ENCODE assay signal across 27 cellular contexts in the genomic region with DNA sequence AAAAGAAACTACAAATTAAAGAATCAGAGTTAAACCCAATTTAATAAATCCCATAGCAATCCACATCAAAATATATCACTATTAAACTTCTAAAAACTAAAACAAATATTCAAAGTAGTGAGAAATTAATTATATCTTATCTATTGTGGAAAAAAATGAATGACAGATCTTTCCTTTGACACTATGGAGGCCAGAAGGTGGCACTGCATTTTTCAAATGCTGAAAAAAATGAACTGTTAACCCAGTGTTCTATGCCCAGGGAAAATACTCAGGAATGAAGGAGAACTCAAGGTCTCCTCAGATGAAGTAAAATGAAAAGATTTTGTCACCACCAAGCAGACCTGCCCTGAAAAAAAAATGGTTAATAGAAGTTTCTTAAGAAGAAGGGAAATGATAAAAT. TPM values are rescaled to one million over a fixed set of nuclear protein-coding genes. Genes with fewer than 3 reads are reported as not detected.
DNase-seq lines count a peak whose midpoint lies in the region; ATAC-seq and TF ChIP-seq lines count a peak whose summit lies in the region.
"Had no signal": no experiment of that assay in that cellular context is flagged by ENCODE, and none has a peak within 500 bp of the region (broad histone marks: within the 10 kb centered on the region; RNA-seq: fewer than 3 reads in every experiment).

No MANE protein-coding gene starts in this region.

- 0 out of 2 replicates have a peak, but pooled peaks have one; percentile 5 for TF ChIP-seq CTCF in BJ (IDR thresholded peaks at IDR 0.05; ENCODE audit: insufficient read depth, low read depth, low read length)
- peak; percentile 73 for TF ChIP-seq CTCF in VCaP (conservative IDR thresholded peaks at IDR 0.05)
- TF ChIP-seq CTCF in foreskin keratinocyte (conservative IDR thresholded peaks at IDR 0.05) = peak; percentile 45
- no peak for TF ChIP-seq CTCF in omental fat pad (IDR thresholded peaks at IDR 0.05)

- no peak overlapping the region for H3K4me3 ChIP-seq in BJ (ENCODE audit: low read depth, low read length)
- H3K4me3 ChIP-seq: cardiac muscle cell, esophagus squamous epithelium had no signal

- no peaks in the 10 kb centered on the region for H3K36me3 ChIP-seq in BJ (ENCODE audit: control insufficient read depth, insufficient read depth, low read length)
- H3K36me3 ChIP-seq: cardiac muscle cell, esophagus squamous epithelium had no signal

- DNase-seq in BJ (ENCODE audit: low read depth) = no peak
- no peak for DNase-seq in foreskin keratinocyte
- no peak for DNase-seq in NOMO-1 (lab: John Stamatoyannopoulos, UW; ENCODE audit: unreplicated experiment in 2 of 2)
- DNase-seq in HUDEP-2 (lab: John Stamatoyannopoulos, UW; ENCODE audit: unreplicated experiment in 76 of 76) = no peak
- no peak for DNase-seq in omental fat pad (ENCODE audit: low spot score)
- DNase-seq: activated B cell treated with CpG ODN at 0.5 μM for 24 hours; activated CD4-positive, alpha-beta T cell treated with anti-CD3 and anti-CD28 coated beads, Interleukin-2, amount 50 U/mL, for 48 hours; activated gamma-delta T cell; CD4-positive, alpha-beta memory T cell; DND-41; esophagus squamous epithelium; glutamatergic neuron; H9; Kasumi-1; left cardiac atrium; naive thymus-derived CD8-positive, alpha-beta T cell; NCI-H1092 treated with DMSO at 0.1 percent for 48 hours; NCI-H2081 treated with DMSO at 0.1 percent for 48 hours; NCI-H510A treated with DMSO at 0.1 percent for 48 hours; posterior cingulate gyrus; small intestine; stimulated activated naive CD4-positive, alpha-beta T cell had no signal

- H3K27me3 ChIP-seq in BJ (ENCODE audit: control insufficient read depth, insufficient read depth, low read length) = no peaks in the 10 kb centered on the region
- no peaks in the 10 kb centered on the region for H3K27me3 ChIP-seq in foreskin keratinocyte
- H3K27me3 ChIP-seq: cardiac muscle cell, esophagus squamous epithelium had no signal

- TF ChIP-seq EP300 in Ishikawa (IDR thresholded peaks at IDR 0.05; ENCODE audit: borderline replicate concordance) = no peak

- peak; percentile 16 for TF ChIP-seq RAD21 in Ishikawa (IDR thresholded peaks at IDR 0.05; ENCODE audit: low read depth)

- ATAC-seq in foreskin keratinocyte (no peak), GM19463 (IDR thresholded peaks at IDR 0.05; ENCODE audit: unreplicated experiment) (no peak), omental fat pad (ENCODE audit: low FRiP score) (no peak)
- ATAC-seq: left cardiac atrium; naive thymus-derived CD8-positive, alpha-beta T cell had no signal

- no peak overlapping the region for H3K27ac ChIP-seq in VCaP
- no peak overlapping the region for H3K27ac ChIP-seq in foreskin keratinocyte
- H3K27ac ChIP-seq: cardiac muscle cell, esophagus squamous epithelium had no signal

- POLR2A ChIA-PET in BJ (lab: Charles Lee) = no interaction called here

- CTCF ChIA-PET in BJ (lab: Yijun Ruan, JAX) = no interaction called here

- H3K4me1 ChIP-seq in foreskin keratinocyte = no peaks in the 10 kb centered on the region
- H3K4me1 ChIP-seq: esophagus squamous epithelium had no signal

TF ChIP-seq in Ishikawa, 13 proteins besides CTCF, POLR2A, EP300 and RAD21:
- TF ChIP-seq TCF12 (IDR thresholded peaks at IDR 0.05; ENCODE audit: low read depth) (no peak), YY1 (IDR thresholded peaks at IDR 0.05; ENCODE audit: low read depth) (no peak), EGR1 (IDR thresholded peaks at IDR 0.05) (no peak), TEAD4 (IDR thresholded peaks at IDR 0.05) (no peak), CREB1 (IDR thresholded peaks at IDR 0.05; ENCODE audit: low read depth) (no peak), ZBTB7A (IDR thresholded peaks at IDR 0.05; ENCODE audit: low read depth) (no peak), CEBPB (IDR thresholded peaks at IDR 0.05) (no peak), FOXM1 (IDR thresholded peaks at IDR 0.05; ENCODE audit: borderline replicate concordance, low read depth) (no peak), NFIC (IDR thresholded peaks at IDR 0.05) (no peak)
- TF ChIP-seq, protein P1, sequence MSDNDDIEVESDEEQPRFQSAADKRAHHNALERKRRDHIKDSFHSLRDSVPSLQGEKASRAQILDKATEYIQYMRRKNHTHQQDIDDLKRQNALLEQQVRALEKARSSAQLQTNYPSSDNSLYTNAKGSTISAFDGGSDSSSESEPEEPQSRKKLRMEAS (IDR thresholded peaks at IDR 0.05) = no peak
- TF ChIP-seq, protein P2, sequence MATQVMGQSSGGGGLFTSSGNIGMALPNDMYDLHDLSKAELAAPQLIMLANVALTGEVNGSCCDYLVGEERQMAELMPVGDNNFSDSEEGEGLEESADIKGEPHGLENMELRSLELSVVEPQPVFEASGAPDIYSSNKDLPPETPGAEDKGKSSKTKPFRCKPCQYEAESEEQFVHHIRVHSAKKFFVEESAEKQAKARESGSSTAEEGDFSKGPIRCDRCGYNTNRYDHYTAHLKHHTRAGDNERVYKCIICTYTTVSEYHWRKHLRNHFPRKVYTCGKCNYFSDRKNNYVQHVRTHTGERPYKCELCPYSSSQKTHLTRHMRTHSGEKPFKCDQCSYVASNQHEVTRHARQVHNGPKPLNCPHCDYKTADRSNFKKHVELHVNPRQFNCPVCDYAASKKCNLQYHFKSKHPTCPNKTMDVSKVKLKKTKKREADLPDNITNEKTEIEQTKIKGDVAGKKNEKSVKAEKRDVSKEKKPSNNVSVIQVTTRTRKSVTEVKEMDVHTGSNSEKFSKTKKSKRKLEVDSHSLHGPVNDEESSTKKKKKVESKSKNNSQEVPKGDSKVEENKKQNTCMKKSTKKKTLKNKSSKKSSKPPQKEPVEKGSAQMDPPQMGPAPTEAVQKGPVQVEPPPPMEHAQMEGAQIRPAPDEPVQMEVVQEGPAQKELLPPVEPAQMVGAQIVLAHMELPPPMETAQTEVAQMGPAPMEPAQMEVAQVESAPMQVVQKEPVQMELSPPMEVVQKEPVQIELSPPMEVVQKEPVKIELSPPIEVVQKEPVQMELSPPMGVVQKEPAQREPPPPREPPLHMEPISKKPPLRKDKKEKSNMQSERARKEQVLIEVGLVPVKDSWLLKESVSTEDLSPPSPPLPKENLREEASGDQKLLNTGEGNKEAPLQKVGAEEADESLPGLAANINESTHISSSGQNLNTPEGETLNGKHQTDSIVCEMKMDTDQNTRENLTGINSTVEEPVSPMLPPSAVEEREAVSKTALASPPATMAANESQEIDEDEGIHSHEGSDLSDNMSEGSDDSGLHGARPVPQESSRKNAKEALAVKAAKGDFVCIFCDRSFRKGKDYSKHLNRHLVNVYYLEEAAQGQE (IDR thresholded peaks at IDR 0.05; ENCODE audit: low read depth) = no peak
- TF ChIP-seq, protein P3, sequence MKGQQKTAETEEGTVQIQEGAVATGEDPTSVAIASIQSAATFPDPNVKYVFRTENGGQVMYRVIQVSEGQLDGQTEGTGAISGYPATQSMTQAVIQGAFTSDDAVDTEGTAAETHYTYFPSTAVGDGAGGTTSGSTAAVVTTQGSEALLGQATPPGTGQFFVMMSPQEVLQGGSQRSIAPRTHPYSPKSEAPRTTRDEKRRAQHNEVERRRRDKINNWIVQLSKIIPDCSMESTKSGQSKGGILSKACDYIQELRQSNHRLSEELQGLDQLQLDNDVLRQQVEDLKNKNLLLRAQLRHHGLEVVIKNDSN (IDR thresholded peaks at IDR 0.05) = no peak

RNA-seq across cellular contexts. Expression of a gene that starts 27.7 kb away (rescaled TPM):
- polyA plus RNA-seq in BJ (2011; rRNA removed) (not detected in 2 replicates), foreskin keratinocyte (0.04 TPM in 1 of 2 replicates, not detected in the other)
- polyA minus RNA-seq in BJ (2011; rRNA and poly(A)+ RNA removed) = not detected in 2 replicates
- total RNA-seq in foreskin keratinocyte (0.04 and 0.20 TPM in 2 replicates), omental fat pad (not detected)
- total RNA-seq: activated B cell treated with CpG ODN at 0.5 μM for 24 hours; cardiac muscle cell; CD4-positive, alpha-beta memory T cell; esophagus squamous epithelium; H9; left cardiac atrium; naive thymus-derived CD8-positive, alpha-beta T cell had no signal
- polyA plus RNA-seq: adipose tissue; CD4-positive, alpha-beta memory T cell; naive thymus-derived CD8-positive, alpha-beta T cell; small intestine had no signal

Comparison
In these comparisons a context has a peak if more than half of its experiments do, and no peak if none do; other contexts are left out.
1. CTCF ChIP-seq: peak in BJ (single experiment), VCaP (single experiment) and foreskin keratinocyte (single experiment); none in omental fat pad (0 of 3).